Comparison of ENCODE assay signal across 8 cellular contexts in genomic region chr19:46787331-46788100, GRCh38. TPM values are rescaled to one million over a fixed set of nuclear protein-coding genes. Genes with fewer than 3 reads are reported as not detected.
DNase-seq lines count a peak whose midpoint lies in the region; ATAC-seq and TF ChIP-seq lines count a peak whose summit lies in the region.

No MANE protein-coding gene starts in this region.

- DNase-seq in Caki2 (ENCODE audit: low read depth) (peak; percentile 69), T1000 (lab: John Stamatoyannopoulos, UW) (peak; percentile 26), chondrocyte (ENCODE audit: low spot score) (no peak), left kidney (ENCODE audit: low read depth, low spot score) (peak; percentile 81)
- DNase-seq in stimulated activated CD4-positive, alpha-beta T cell treated with anti-CD3 and anti-CD28 coated beads, Interleukin-4, amount 100 ng/mL, for 24 hours, result peak; percentile 39

- TF ChIP-seq EP300 in Ishikawa (IDR thresholded peaks at IDR 0.05; ENCODE audit: borderline replicate concordance), result no peak

- H3K9me3 Mint-ChIP-seq in chondrocyte (ENCODE audit: low read depth), result no peaks in the 10 kb centered on the region

- in situ Hi-C loops in Caki2 (cut with HindIII; ENCODE audit: low pct_unique_long_range_greater_than_20kb, low sequenced_read_pairs), result no loop called here

- ATAC-seq in GM19324 (IDR thresholded peaks at IDR 0.05; ENCODE audit: low FRiP score, unreplicated experiment) (no peak), GM21447 (IDR thresholded peaks at IDR 0.05; ENCODE audit: unreplicated experiment) (no peak)

- no peak for TF ChIP-seq CTCF in chondrocyte (IDR thresholded peaks at IDR 0.05)

- H3K36me3 Mint-ChIP-seq in chondrocyte (ENCODE audit: low read depth), result peaks cover 21% of the 10 kb centered on the region

- TF ChIP-seq RAD21 in Ishikawa (IDR thresholded peaks at IDR 0.05; ENCODE audit: low read depth), result no peak

- peak overlapping the region; percentile 99 for H3K4me3 Mint-ChIP-seq in chondrocyte (ENCODE audit: unreplicated experiment)

- peaks cover 37% of the 10 kb centered on the region for H3K4me1 Mint-ChIP-seq in chondrocyte (ENCODE audit: low read depth)

- H3K27ac Mint-ChIP-seq in chondrocyte (ENCODE audit: unreplicated experiment), result peak overlapping the region; percentile 100

- no peaks in the 10 kb centered on the region for H3K27me3 Mint-ChIP-seq in chondrocyte (ENCODE audit: low read depth)

TF ChIP-seq in Ishikawa, 13 proteins besides CTCF, POLR2A, EP300 and RAD21:
- TF ChIP-seq EGR1 (IDR thresholded peaks at IDR 0.05) (no peak), YY1 (IDR thresholded peaks at IDR 0.05; ENCODE audit: low read depth) (peak; percentile 71), MAX (IDR thresholded peaks at IDR 0.05) (peak; percentile 83), CREB1 (IDR thresholded peaks at IDR 0.05; ENCODE audit: low read depth) (no peak), FOXM1 (IDR thresholded peaks at IDR 0.05; ENCODE audit: borderline replicate concordance, low read depth) (no peak), ZBTB7A (IDR thresholded peaks at IDR 0.05; ENCODE audit: low read depth) (no peak; the same call in 1 of the 2 replicates), NFIC (IDR thresholded peaks at IDR 0.05) (no peak), TAF1 (IDR thresholded peaks at IDR 0.05; ENCODE audit: low read depth) (no peak), TEAD4 (IDR thresholded peaks at IDR 0.05) (no peak), CEBPB (IDR thresholded peaks at IDR 0.05) (no peak), TCF12 (IDR thresholded peaks at IDR 0.05; ENCODE audit: low read depth) (no peak)
- TF ChIP-seq, protein P1, sequence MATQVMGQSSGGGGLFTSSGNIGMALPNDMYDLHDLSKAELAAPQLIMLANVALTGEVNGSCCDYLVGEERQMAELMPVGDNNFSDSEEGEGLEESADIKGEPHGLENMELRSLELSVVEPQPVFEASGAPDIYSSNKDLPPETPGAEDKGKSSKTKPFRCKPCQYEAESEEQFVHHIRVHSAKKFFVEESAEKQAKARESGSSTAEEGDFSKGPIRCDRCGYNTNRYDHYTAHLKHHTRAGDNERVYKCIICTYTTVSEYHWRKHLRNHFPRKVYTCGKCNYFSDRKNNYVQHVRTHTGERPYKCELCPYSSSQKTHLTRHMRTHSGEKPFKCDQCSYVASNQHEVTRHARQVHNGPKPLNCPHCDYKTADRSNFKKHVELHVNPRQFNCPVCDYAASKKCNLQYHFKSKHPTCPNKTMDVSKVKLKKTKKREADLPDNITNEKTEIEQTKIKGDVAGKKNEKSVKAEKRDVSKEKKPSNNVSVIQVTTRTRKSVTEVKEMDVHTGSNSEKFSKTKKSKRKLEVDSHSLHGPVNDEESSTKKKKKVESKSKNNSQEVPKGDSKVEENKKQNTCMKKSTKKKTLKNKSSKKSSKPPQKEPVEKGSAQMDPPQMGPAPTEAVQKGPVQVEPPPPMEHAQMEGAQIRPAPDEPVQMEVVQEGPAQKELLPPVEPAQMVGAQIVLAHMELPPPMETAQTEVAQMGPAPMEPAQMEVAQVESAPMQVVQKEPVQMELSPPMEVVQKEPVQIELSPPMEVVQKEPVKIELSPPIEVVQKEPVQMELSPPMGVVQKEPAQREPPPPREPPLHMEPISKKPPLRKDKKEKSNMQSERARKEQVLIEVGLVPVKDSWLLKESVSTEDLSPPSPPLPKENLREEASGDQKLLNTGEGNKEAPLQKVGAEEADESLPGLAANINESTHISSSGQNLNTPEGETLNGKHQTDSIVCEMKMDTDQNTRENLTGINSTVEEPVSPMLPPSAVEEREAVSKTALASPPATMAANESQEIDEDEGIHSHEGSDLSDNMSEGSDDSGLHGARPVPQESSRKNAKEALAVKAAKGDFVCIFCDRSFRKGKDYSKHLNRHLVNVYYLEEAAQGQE (IDR thresholded peaks at IDR 0.05; ENCODE audit: low read depth), result no peak
- TF ChIP-seq, protein P2, sequence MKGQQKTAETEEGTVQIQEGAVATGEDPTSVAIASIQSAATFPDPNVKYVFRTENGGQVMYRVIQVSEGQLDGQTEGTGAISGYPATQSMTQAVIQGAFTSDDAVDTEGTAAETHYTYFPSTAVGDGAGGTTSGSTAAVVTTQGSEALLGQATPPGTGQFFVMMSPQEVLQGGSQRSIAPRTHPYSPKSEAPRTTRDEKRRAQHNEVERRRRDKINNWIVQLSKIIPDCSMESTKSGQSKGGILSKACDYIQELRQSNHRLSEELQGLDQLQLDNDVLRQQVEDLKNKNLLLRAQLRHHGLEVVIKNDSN (IDR thresholded peaks at IDR 0.05), result peak; percentile 92

RNA-seq across cellular contexts. Expression of gene SLC1A5, which starts 0.9 kb away (rescaled TPM):
- total RNA-seq in Caki2 (2014; rRNA removed; shearing (Covaris generic); ENCODE audit: low replicate concordance), result 274 and 283 TPM in 2 replicates
- total RNA-seq in chondrocyte, result 77.3 to 310 TPM (median 304 TPM) in 3 replicates

RNA-seq across cellular contexts. Expression of gene STRN4, which starts 41.3 kb away (rescaled TPM):
- total RNA-seq in Caki2 (2014; rRNA removed; shearing (Covaris generic); ENCODE audit: low replicate concordance), result 102 and 131 TPM in 2 replicates
- 69.8 to 77.3 TPM (median 76.7 TPM) in 3 replicates for total RNA-seq in chondrocyte

RNA-seq across cellular contexts. Expression of gene FKRP, which starts 41.7 kb away (rescaled TPM):
- total RNA-seq in Caki2 (2014; rRNA removed; shearing (Covaris generic); ENCODE audit: low replicate concordance), result 17.6 and 23.7 TPM in 2 replicates
- total RNA-seq in chondrocyte, result 25.2 to 27.7 TPM (median 26.6 TPM) in 3 replicates
